9 cellular contexts compared by ENCODE assay signal in genomic region chr11:118610220-118610772, GRCh38. TPM values are rescaled to one million over a fixed set of nuclear protein-coding genes. Genes with fewer than 3 reads are reported as not detected.
DNase-seq lines count a peak whose midpoint lies in the region; ATAC-seq and TF ChIP-seq lines count a peak whose summit lies in the region.
"Had no signal": no experiment of that assay in that cellular context is flagged by ENCODE, and none has a peak within 500 bp of the region (broad histone marks: within the 10 kb centered on the region; RNA-seq: fewer than 3 reads in every experiment).

No MANE protein-coding gene starts in this region.

- peak overlapping the region; percentile 78 for H3K4me3 Mint-ChIP-seq in CD4-positive, alpha-beta T cell
- H3K4me3 Mint-ChIP-seq in T-helper 1 cell treated with Interleukin-12 subunit alpha and Interleukin-12 subunit beta and Interleukin-4 antibody, amounts not matched to agents 30 μg/mL and 1 μg/mL, for 36 hours = peak overlapping the region; percentile 69

- peak overlapping the region; percentile 99 for H3K9ac ChIP-seq in fibroblast of lung (ENCODE audit: insufficient read depth, low read length)
- no peak overlapping the region for H3K9ac ChIP-seq in parathyroid adenoma

- H3K27ac ChIP-seq in CD4-positive, alpha-beta T cell (ENCODE audit: low read depth, low read length) = no peak overlapping the region
- peak overlapping the region; percentile 98 for H3K27ac ChIP-seq in fibroblast of lung (ENCODE audit: insufficient read depth, low read length)
- H3K27ac ChIP-seq in parathyroid adenoma = peak overlapping the region; percentile 56

- H3K27me3 Mint-ChIP-seq in CD4-positive, alpha-beta T cell = peaks cover 25% of the 10 kb centered on the region
- peaks cover 47% of the 10 kb centered on the region for H3K27me3 Mint-ChIP-seq in T-helper 1 cell treated with Interleukin-12 subunit alpha and Interleukin-12 subunit beta and Interleukin-4 antibody, amounts not matched to agents 30 μg/mL and 1 μg/mL, for 36 hours (ENCODE audit: low read depth)

- H3K79me2 ChIP-seq in fibroblast of lung (ENCODE audit: control insufficient read depth, insufficient read depth, low read length) (peaks cover 53% of the 10 kb centered on the region), parathyroid adenoma (no peaks in the 10 kb centered on the region)

- CTCF ChIA-PET in CD4-positive, alpha-beta T cell (lab: Charles Lee) = interaction anchor here (0.6 to 4.8 kb wide), 2 partner anchors 15 to 92 kb away, joined by 3 to 27 read pairs; no protein-coding TSS in a partner anchor

- no peaks in the 10 kb centered on the region for H3K27me3 ChIP-seq in CD4-positive, alpha-beta T cell (ENCODE audit: control insufficient read depth, insufficient read depth, low read length)
- H3K27me3 ChIP-seq in fibroblast of lung (ENCODE audit: control insufficient read depth, insufficient read depth, low read length) (no peaks in the 10 kb centered on the region), parathyroid adenoma (ENCODE audit: control insufficient read depth, insufficient read depth, low read length) (no peaks in the 10 kb centered on the region)

- no peaks in the 10 kb centered on the region for H3K9me3 ChIP-seq in CD4-positive, alpha-beta T cell (ENCODE audit: control insufficient read depth, low read length)
- H3K9me3 ChIP-seq in fibroblast of lung (ENCODE audit: control insufficient read depth, insufficient read depth, low read depth, low read length) (no peaks in the 10 kb centered on the region), parathyroid adenoma (ENCODE audit: control insufficient read depth, low read length) (no peaks in the 10 kb centered on the region)

- H3K4me3 ChIP-seq in fibroblast of lung (replicated peaks in 1 of 4; ENCODE audit: control extremely low read depth in 1 of 4, insufficient read depth in 1 of 4, low read depth in 3 of 4, low read length in 4 of 4) (peak overlapping the region; percentile 45 to 84 (median 66)), parathyroid adenoma (ENCODE audit: low read depth, low read length) (peak overlapping the region; percentile 27)

- no peak for ATAC-seq in CD4-positive, alpha-beta T cell (ENCODE audit: poor library complexity)
- no peak for ATAC-seq in GM21717 (IDR thresholded peaks at IDR 0.05; ENCODE audit: unreplicated experiment)

- intact Hi-C loops in CD4-positive, alpha-beta T cell (cut with DNase I, micrococcal nuclease) = loop anchor here in 1 of 2 experiments (2.0 kb wide), 1 partner anchor 13 kb away; no protein-coding TSS in a partner anchor

- no peaks in the 10 kb centered on the region for H4K20me1 ChIP-seq in fibroblast of lung (ENCODE audit: control insufficient read depth, extremely low read depth, insufficient read depth, low read length)

- H3K4me2 ChIP-seq in fibroblast of lung (ENCODE audit: extremely low read depth, insufficient read depth, low read length) (peak overlapping the region; percentile 80), parathyroid adenoma (ENCODE audit: low read length) (peak overlapping the region; percentile 22)

- no peaks in the 10 kb centered on the region for H3K9me3 Mint-ChIP-seq in CD4-positive, alpha-beta T cell
- H3K9me3 Mint-ChIP-seq in T-helper 1 cell treated with Interleukin-12 subunit alpha and Interleukin-12 subunit beta and Interleukin-4 antibody, amounts not matched to agents 30 μg/mL and 1 μg/mL, for 36 hours = no peaks in the 10 kb centered on the region

- H2AFZ ChIP-seq in fibroblast of lung (ENCODE audit: low read length) (no peak overlapping the region), parathyroid adenoma (peak overlapping the region; percentile 50)

- POLR2A ChIA-PET in CD4-positive, alpha-beta T cell (lab: Charles Lee) = interaction anchor here (3.6 kb wide), 1 partner anchor 15 kb away, joined by 20 read pairs; no protein-coding TSS in a partner anchor

- H3K36me3 ChIP-seq in fibroblast of lung (ENCODE audit: control insufficient read depth, insufficient read depth, low read length) = peaks cover 16% of the 10 kb centered on the region
- no peaks in the 10 kb centered on the region for H3K36me3 ChIP-seq in parathyroid adenoma (ENCODE audit: control insufficient read depth, insufficient read depth, low read length)

- peaks cover 24% of the 10 kb centered on the region for H3K4me1 Mint-ChIP-seq in CD4-positive, alpha-beta T cell (ENCODE audit: low read depth)
- peaks cover 22% of the 10 kb centered on the region for H3K4me1 Mint-ChIP-seq in T-helper 1 cell treated with Interleukin-12 subunit alpha and Interleukin-12 subunit beta and Interleukin-4 antibody, amounts not matched to agents 30 μg/mL and 1 μg/mL, for 36 hours (ENCODE audit: low read depth)

- DNase-seq in CD4-positive, alpha-beta T cell = peak in 2 of 10 experiments; percentile 6 to 14
- DNase-seq in fibroblast of lung (ENCODE audit: low read depth in 2 of 2) (no peak), DMS153 (lab: John Stamatoyannopoulos, UW) (no peak), NCI-H345 treated with DMSO at 0.1 percent for 48 hours (lab: John Stamatoyannopoulos, UW; ENCODE audit: unreplicated experiment) (no peak), amniotic stem cell (lab: John Stamatoyannopoulos, UW) (no peak)
- DNase-seq: NCI-H1105 had no signal

- no peaks in the 10 kb centered on the region for H3K36me3 Mint-ChIP-seq in CD4-positive, alpha-beta T cell (ENCODE audit: low read depth)
- H3K36me3 Mint-ChIP-seq in T-helper 1 cell treated with Interleukin-12 subunit alpha and Interleukin-12 subunit beta and Interleukin-4 antibody, amounts not matched to agents 30 μg/mL and 1 μg/mL, for 36 hours (ENCODE audit: low read depth) = peaks cover 3% of the 10 kb centered on the region

- TF ChIP-seq CTCF in CD4-positive, alpha-beta T cell (IDR thresholded peaks at IDR 0.05) = no peak
- TF ChIP-seq CTCF in fibroblast of lung (conservative IDR thresholded peaks at IDR 0.05 in 1 of 2, IDR thresholded peaks at IDR 0.05 in 1 of 2; ENCODE audit: low read depth in 1 of 2, low read length in 2 of 2) = no peak
- TF ChIP-seq CTCF in parathyroid adenoma (IDR thresholded peaks at IDR 0.05) = no peak

- peak overlapping the region; percentile 72 for H3K27ac Mint-ChIP-seq in CD4-positive, alpha-beta T cell
- no peak overlapping the region for H3K27ac Mint-ChIP-seq in T-helper 1 cell treated with Interleukin-12 subunit alpha and Interleukin-12 subunit beta and Interleukin-4 antibody, amounts not matched to agents 30 μg/mL and 1 μg/mL, for 36 hours

- H3K4me1 ChIP-seq in fibroblast of lung (ENCODE audit: control insufficient read depth, extremely low read depth, insufficient read depth, low read length) = peaks cover 37% of the 10 kb centered on the region
- no peaks in the 10 kb centered on the region for H3K4me1 ChIP-seq in parathyroid adenoma

RNA-seq across cellular contexts. Expression of gene PHLDB1, which starts 2.9 kb away (rescaled TPM):
- 1 to 10 TPM; 1.8 to 2.3 TPM for total RNA-seq in CD4-positive, alpha-beta T cell
- total RNA-seq in fibroblast of lung = 45.5 and 51.4 TPM in 2 replicates
- polyA plus RNA-seq in fibroblast of lung = 59.0 and 61.4 TPM in 2 replicates
- 73.6 and 78.7 TPM in 2 replicates for polyA plus RNA-seq in fibroblast of lung (2012)
- polyA minus RNA-seq in fibroblast of lung (ENCODE audit: low replicate concordance) = 196 and 273 TPM in 2 replicates

RNA-seq across cellular contexts. Expression of gene ARCN1, which starts 38.1 kb away (rescaled TPM):
- 10 to 100 TPM; 73.7 to 78.6 TPM for total RNA-seq in CD4-positive, alpha-beta T cell
- total RNA-seq in fibroblast of lung = 87.8 and 116 TPM in 2 replicates
- 359 and 387 TPM in 2 replicates for polyA plus RNA-seq in fibroblast of lung
- polyA plus RNA-seq in fibroblast of lung (2012) = 158 and 178 TPM in 2 replicates
- polyA minus RNA-seq in fibroblast of lung (ENCODE audit: low replicate concordance) = 105 and 106 TPM in 2 replicates

RNA-seq across cellular contexts. Expression of gene IFT46, which starts 44.6 kb away (rescaled TPM):
- total RNA-seq in CD4-positive, alpha-beta T cell = 1 to 10 TPM; 4.9 to 6.3 TPM
- total RNA-seq in fibroblast of lung = 28.8 and 32.5 TPM in 2 replicates
- polyA plus RNA-seq in fibroblast of lung = 30.8 and 46.2 TPM in 2 replicates
- 20.5 and 28.3 TPM in 2 replicates for polyA plus RNA-seq in fibroblast of lung (2012)
- 34.7 and 45.3 TPM in 2 replicates for polyA minus RNA-seq in fibroblast of lung (ENCODE audit: low replicate concordance)

Comparison
In these comparisons a context has a peak if more than half of its experiments do, and no peak if none do; other contexts are left out.
1. RNA of gene PHLDB1, which starts 2.9 kb away (total RNA-seq): 45.5 to 51.4 TPM in fibroblast of lung; 1.8 to 2.3 TPM in CD4-positive, alpha-beta T cell; every median in the first group is over 10 times any median in the second.